ENCODE assay signal across 16 cellular contexts in the genomic region with DNA sequence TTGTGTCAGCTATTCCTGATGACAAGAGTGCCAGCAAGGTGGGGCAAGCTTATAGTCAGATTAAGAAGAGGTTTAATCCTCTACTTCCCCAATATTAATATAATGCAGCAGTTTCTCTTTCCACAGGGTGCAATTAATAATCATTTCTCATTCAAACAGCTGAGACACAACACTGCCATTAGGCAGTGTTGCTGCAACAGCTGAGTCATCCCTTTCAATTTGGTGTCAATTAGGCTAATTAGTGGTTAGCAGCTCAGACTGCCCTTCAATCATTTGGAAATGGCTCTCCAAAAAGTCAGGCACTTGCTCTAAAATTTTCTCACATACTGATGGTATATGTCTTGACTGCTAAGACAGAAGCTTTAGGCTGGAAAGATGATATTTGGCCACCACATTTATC.
DNase-seq lines count a peak whose midpoint lies in the region; ATAC-seq, FAIRE-seq and TF ChIP-seq lines count a peak whose summit lies in the region.
"Had no signal": no experiment of that assay in that cellular context is flagged by ENCODE, and none has a peak within 500 bp of the region (broad histone marks: within the 10 kb centered on the region; RNA-seq: fewer than 3 reads in every experiment).

No MANE protein-coding gene starts in this region.

- POLR2A ChIA-PET in GM12878 (lab: Charles Lee) = interaction anchor here (0.5 kb wide), 1 partner anchor 318 kb away, joined by 4 read pairs; no protein-coding TSS in a partner anchor

- no peak for TF ChIP-seq RAD21 in GM12878 (IDR thresholded peaks at IDR 0.05; ENCODE audit: insufficient read depth, low read depth, low read length)

- no peak for TF ChIP-seq CTCF in GM12878 (IDR thresholded peaks at IDR 0.05 in 2 of 3, conservative IDR thresholded peaks at IDR 0.05 in 1 of 3; ENCODE audit: control insufficient read depth in 2 of 3, extremely low read depth in 1 of 3, insufficient read depth in 1 of 3, low read depth in 3 of 3, low read length in 3 of 3)

- no peaks in the 10 kb centered on the region for H3K4me1 ChIP-seq in GM12878 (ENCODE audit: control insufficient read depth, insufficient read depth, low read length)

- no peaks in the 10 kb centered on the region for H3K79me2 ChIP-seq in GM12878 (ENCODE audit: control insufficient read depth, insufficient read depth, low read length)

- peak; percentile 67 for ATAC-seq in GM12878
- no peak for ATAC-seq in HG02840 (IDR thresholded peaks at IDR 0.05; ENCODE audit: low FRiP score, unreplicated experiment)
- no peak for ATAC-seq in Right ventricle myocardium superior (ENCODE audit: poor library complexity)

- H4K20me1 ChIP-seq in GM12878 (ENCODE audit: control insufficient read depth, insufficient read depth) = no peaks in the 10 kb centered on the region

- SMC1A ChIA-PET in GM12878 (lab: Charles Lee; ENCODE audit: uncharacterized antibody, unreplicated experiment) = interaction anchor here (0.8 to 1.7 kb wide), 4 partner anchors 18 to 152 kb away, joined by 3 read pairs; no protein-coding TSS in a partner anchor

- FAIRE-seq in GM12878 (lab: Jason Lieb, UNC) = no peak
- FAIRE-seq: A204.1, H54, HTR-8/SVneo had no signal

- H3K9me3 ChIP-seq in GM12878 (replicated peaks; ENCODE audit: control insufficient read depth, insufficient read depth, low read length) = no peaks in the 10 kb centered on the region

- H3K27ac ChIP-seq in GM12878 (ENCODE audit: control insufficient read depth, insufficient read depth) = no peak overlapping the region

- BruUV-seq in GM12878 (replicated peaks; lab: Mats Ljungman, UMichigan) = no TSS peak

- H2AFZ ChIP-seq in GM12878 (ENCODE audit: control insufficient read depth, low read depth, low read length) = no peak overlapping the region

- no peaks in the 10 kb centered on the region for H3K27me3 ChIP-seq in GM12878 (replicated peaks in 1 of 2; ENCODE audit: control insufficient read depth in 2 of 2, insufficient read depth in 2 of 2, low read length in 1 of 2)

- CTCF ChIA-PET in GM12878 (lab: Yijun Ruan, JAX) = interaction anchor here (1.2 to 5.5 kb wide), 5 partner anchors 8 to 152 kb away, joined by 4 to 17 read pairs (median 4); no protein-coding TSS in a partner anchor

- H3K4me2 ChIP-seq in GM12878 (ENCODE audit: control insufficient read depth, insufficient read depth) = no peak overlapping the region

- H3K9ac ChIP-seq in GM12878 (ENCODE audit: control insufficient read depth, insufficient read depth, low read length) = no peak overlapping the region

- intact Hi-C loops in GM12878 (cut with micrococcal nuclease; ENCODE audit: unreplicated experiment) (no loop called here), Right ventricle myocardium superior (cut with DNase I) (no loop called here)

- peak; percentile 8 to 28 for DNase-seq in NCI-H524 (lab: John Stamatoyannopoulos, UW)
- DNase-seq in NCI-H524 treated with DMSO at 0.1 percent for 48 hours (lab: John Stamatoyannopoulos, UW) = no peak
- peak; percentile 53 for DNase-seq in NCI-H748 (lab: John Stamatoyannopoulos, UW; ENCODE audit: unreplicated experiment)
- peak; percentile 5 for DNase-seq in GM12878 (ENCODE audit: low read depth, low spot score)
- no peak for DNase-seq in Right ventricle myocardium superior
- no peak for DNase-seq in medulla oblongata (ENCODE audit: extremely low spot score)
- no peak for DNase-seq in activated naive CD4-positive, alpha-beta T cell treated with Interleukin-2 at 50 U/mL for 16 hours
- DNase-seq: C1 segment of cervical spinal cord, Kasumi-1, NCI-H1436, NCI-H526 treated with DMSO at 0.1 percent for 48 hours, SIG-M5 had no signal

- H3K4me3 ChIP-seq in GM12878 = no peak overlapping the region

- no peaks in the 10 kb centered on the region for H3K36me3 ChIP-seq in GM12878 (ENCODE audit: control insufficient read depth in 2 of 2, insufficient read depth in 2 of 2, low read length in 1 of 2)

- no peak for TF ChIP-seq EP300 in GM12878 (IDR thresholded peaks at IDR 0.05; ENCODE audit: borderline replicate concordance in 1 of 2, control insufficient read depth in 1 of 2, low read depth in 2 of 2, low read length in 2 of 2)

- TF ChIP-seq POLR2A in GM12878 (IDR thresholded peaks at IDR 0.05; ENCODE audit: low read depth, low read length) = no peak

- in situ Hi-C loops in GM12878 (cut with MboI) = no loop called here

- RAD21 ChIA-PET in GM12878 (lab: Charles Lee; ENCODE audit: unreplicated experiment) = interaction anchor here (0.7 to 1.0 kb wide), 3 partner anchors 51 to 81 kb away, joined by 3 read pairs; no protein-coding TSS in a partner anchor

TF ChIP-seq in GM12878, 131 proteins besides CTCF, POLR2A, EP300 and RAD21 (continues in another document):
- TF ChIP-seq, protein P1, sequence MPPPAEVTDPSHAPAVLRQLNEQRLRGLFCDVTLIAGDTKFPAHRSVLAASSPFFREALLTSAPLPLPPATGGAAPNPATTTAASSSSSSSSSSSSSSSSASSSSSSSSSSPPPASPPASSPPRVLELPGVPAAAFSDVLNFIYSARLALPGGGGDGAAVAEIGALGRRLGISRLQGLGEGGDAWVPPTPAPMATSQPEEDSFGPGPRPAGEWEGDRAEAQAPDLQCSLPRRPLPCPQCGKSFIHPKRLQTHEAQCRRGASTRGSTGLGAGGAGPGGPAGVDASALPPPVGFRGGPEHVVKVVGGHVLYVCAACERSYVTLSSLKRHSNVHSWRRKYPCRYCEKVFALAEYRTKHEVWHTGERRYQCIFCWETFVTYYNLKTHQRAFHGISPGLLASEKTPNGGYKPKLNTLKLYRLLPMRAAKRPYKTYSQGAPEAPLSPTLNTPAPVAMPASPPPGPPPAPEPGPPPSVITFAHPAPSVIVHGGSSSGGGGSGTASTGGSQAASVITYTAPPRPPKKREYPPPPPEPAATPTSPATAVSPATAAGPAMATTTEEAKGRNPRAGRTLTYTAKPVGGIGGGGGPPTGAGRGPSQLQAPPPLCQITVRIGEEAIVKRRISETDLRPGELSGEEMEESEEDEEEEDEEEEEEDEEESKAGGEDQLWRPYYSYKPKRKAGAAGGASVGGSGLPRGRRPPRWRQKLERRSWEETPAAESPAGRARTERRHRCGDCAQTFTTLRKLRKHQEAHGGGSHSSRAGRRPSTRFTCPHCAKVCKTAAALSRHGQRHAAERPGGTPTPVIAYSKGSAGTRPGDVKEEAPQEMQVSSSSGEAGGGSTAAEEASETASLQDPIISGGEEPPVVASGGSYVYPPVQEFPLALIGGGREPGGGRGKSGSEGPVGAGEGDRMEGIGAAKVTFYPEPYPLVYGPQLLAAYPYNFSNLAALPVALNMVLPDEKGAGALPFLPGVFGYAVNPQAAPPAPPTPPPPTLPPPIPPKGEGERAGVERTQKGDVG (CRISPR knock-in tag; IDR thresholded peaks at IDR 0.05) = no peak
- TF ChIP-seq, protein P2, sequence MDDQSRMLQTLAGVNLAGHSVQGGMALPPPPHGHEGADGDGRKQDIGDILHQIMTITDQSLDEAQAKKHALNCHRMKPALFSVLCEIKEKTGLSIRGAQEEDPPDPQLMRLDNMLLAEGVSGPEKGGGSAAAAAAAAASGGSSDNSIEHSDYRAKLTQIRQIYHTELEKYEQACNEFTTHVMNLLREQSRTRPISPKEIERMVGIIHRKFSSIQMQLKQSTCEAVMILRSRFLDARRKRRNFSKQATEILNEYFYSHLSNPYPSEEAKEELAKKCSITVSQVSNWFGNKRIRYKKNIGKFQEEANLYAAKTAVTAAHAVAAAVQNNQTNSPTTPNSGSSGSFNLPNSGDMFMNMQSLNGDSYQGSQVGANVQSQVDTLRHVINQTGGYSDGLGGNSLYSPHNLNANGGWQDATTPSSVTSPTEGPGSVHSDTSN (IDR thresholded peaks at IDR 0.05; ENCODE audit: insufficient replicate concordance, low read depth, low read length) = no peak
- no peak for TF ChIP-seq SP1 (IDR thresholded peaks at IDR 0.05; ENCODE audit: low read depth, low read length)
- TF ChIP-seq POLR2AphosphoS2 (IDR thresholded peaks at IDR 0.05; ENCODE audit: low read depth, low read length) = no peak
- no peak for TF ChIP-seq PAX8 (IDR thresholded peaks at IDR 0.05)
- no peak for TF ChIP-seq ZNF274 (IDR thresholded peaks at IDR 0.05; ENCODE audit: insufficient read depth, insufficient read length)
- TF ChIP-seq, protein P3, sequence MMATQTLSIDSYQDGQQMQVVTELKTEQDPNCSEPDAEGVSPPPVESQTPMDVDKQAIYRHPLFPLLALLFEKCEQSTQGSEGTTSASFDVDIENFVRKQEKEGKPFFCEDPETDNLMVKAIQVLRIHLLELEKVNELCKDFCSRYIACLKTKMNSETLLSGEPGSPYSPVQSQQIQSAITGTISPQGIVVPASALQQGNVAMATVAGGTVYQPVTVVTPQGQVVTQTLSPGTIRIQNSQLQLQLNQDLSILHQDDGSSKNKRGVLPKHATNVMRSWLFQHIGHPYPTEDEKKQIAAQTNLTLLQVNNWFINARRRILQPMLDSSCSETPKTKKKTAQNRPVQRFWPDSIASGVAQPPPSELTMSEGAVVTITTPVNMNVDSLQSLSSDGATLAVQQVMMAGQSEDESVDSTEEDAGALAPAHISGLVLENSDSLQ (IDR thresholded peaks at IDR 0.05) = peak; percentile 83
- no peak for TF ChIP-seq RBBP5 (conservative IDR thresholded peaks at IDR 0.05)
- TF ChIP-seq MTA2 (IDR thresholded peaks at IDR 0.05; ENCODE audit: low read depth) = peak; percentile 99
- no peak for TF ChIP-seq ZSCAN29 (IDR thresholded peaks at IDR 0.05)
- TF ChIP-seq SMAD5 (IDR thresholded peaks at IDR 0.05; ENCODE audit: low read depth) = no peak
- peak; percentile 54; the same call in 1 of the 2 replicates for TF ChIP-seq BACH1 (IDR thresholded peaks at IDR 0.05; ENCODE audit: borderline replicate concordance)
- TF ChIP-seq EZH2 (IDR thresholded peaks at IDR 0.05; ENCODE audit: borderline replicate concordance, control insufficient read depth, low read depth, low read length) = no peak
- TF ChIP-seq SMC3 (IDR thresholded peaks at IDR 0.05; ENCODE audit: borderline replicate concordance, low read length) = no peak
- no peak for TF ChIP-seq FOXK2 (IDR thresholded peaks at IDR 0.05)
- TF ChIP-seq ZBED1 (IDR thresholded peaks at IDR 0.05; ENCODE audit: borderline replicate concordance) = no peak
- TF ChIP-seq CEBPB (IDR thresholded peaks at IDR 0.05; ENCODE audit: borderline replicate concordance in 1 of 2, low read depth in 2 of 2, low read length in 2 of 2) = no peak
- TF ChIP-seq HDAC2 (IDR thresholded peaks at IDR 0.05) = no peak
- TF ChIP-seq DPF2 (IDR thresholded peaks at IDR 0.05) = peak; percentile 78
- no peak for TF ChIP-seq CHD1 (IDR thresholded peaks at IDR 0.05; ENCODE audit: low read depth, low read length)
- no peak for TF ChIP-seq STAT3 (IDR thresholded peaks at IDR 0.05; ENCODE audit: low read depth, low read length)
- no peak for TF ChIP-seq MEF2A (IDR thresholded peaks at IDR 0.05; ENCODE audit: insufficient read depth, low read depth, low read length)
- TF ChIP-seq NFIC (IDR thresholded peaks at IDR 0.05; ENCODE audit: low read depth, low read length) = no peak
- no peak for TF ChIP-seq YBX1 (IDR thresholded peaks at IDR 0.05)
- 0 out of 4 replicates have a peak, but pooled peaks of 1 of the 2 experiments have one; percentile 29 for TF ChIP-seq IKZF2 (IDR thresholded peaks at IDR 0.05)
- no peak; the same call in 1 of the 2 replicates for TF ChIP-seq ATF7 (IDR thresholded peaks at IDR 0.05; ENCODE audit: low read depth)

Comparison
In these comparisons a context has a peak if more than half of its experiments do, and no peak if none do; other contexts are left out.
1. DNase-seq: peak in NCI-H524 (2 of 2), NCI-H748 (single experiment) and GM12878 (single experiment); none in NCI-H524 treated with DMSO at 0.1 percent for 48 hours (single experiment), Right ventricle myocardium superior (single experiment), medulla oblongata (single experiment) and activated naive CD4-positive, alpha-beta T cell treated with Interleukin-2 at 50 U/mL for 16 hours (single experiment).